ENCODE assay signal across 16 cellular contexts in genomic region chr1:99661780-99662179, GRCh38. TPM values are rescaled to one million over a fixed set of nuclear protein-coding genes. Genes with fewer than 3 reads are reported as not detected.
DNase-seq lines count a peak whose midpoint lies in the region; ATAC-seq and TF ChIP-seq lines count a peak whose summit lies in the region.
"Had no signal": no experiment of that assay in that cellular context is flagged by ENCODE, and none has a peak within 500 bp of the region (broad histone marks: within the 10 kb centered on the region; RNA-seq: fewer than 3 reads in every experiment).

No MANE protein-coding gene starts in this region.

- no peak overlapping the region for H3K14ac ChIP-seq in trophoblast cell (ENCODE audit: low read length)

- no peak overlapping the region for H2AK5ac ChIP-seq in trophoblast cell (ENCODE audit: low read length)

- dilution Hi-C loops in mammary epithelial cell (cut with HindIII; ENCODE audit: low sequenced_read_pairs) = no loop called here

- TF ChIP-seq CTCF in mammary epithelial cell (conservative IDR thresholded peaks at IDR 0.05 in 1 of 2, IDR thresholded peaks at IDR 0.05 in 1 of 2; ENCODE audit: extremely low read depth in 1 of 2, insufficient read depth in 1 of 2, low read depth in 1 of 2, low read length in 2 of 2) = no peak
- no peak for TF ChIP-seq CTCF in stomach (IDR thresholded peaks at IDR 0.05)

- ATAC-seq in right cardiac atrium = peak in 1 of 2 donors; percentile 7
- no peak for ATAC-seq in HG03342 (IDR thresholded peaks at IDR 0.05; ENCODE audit: unreplicated experiment)

- H2BK120ac ChIP-seq in trophoblast cell (ENCODE audit: insufficient read depth, low read length, poor library complexity) = no peak overlapping the region

- no peak overlapping the region for H4K8ac ChIP-seq in trophoblast cell (ENCODE audit: low read depth, low read length)

- H3K79me2 ChIP-seq in mammary epithelial cell (ENCODE audit: insufficient read depth, low read length) (no peaks in the 10 kb centered on the region), trophoblast cell (ENCODE audit: control insufficient read depth, insufficient read depth, low read length, poor library complexity) (no peaks in the 10 kb centered on the region)

- H3K4me2 ChIP-seq in mammary epithelial cell (ENCODE audit: insufficient read depth, low read depth, low read length) = no peak overlapping the region
- no peak overlapping the region for H3K4me2 ChIP-seq in trophoblast cell (ENCODE audit: low read length)

- H3K9me3 ChIP-seq in mammary epithelial cell (replicated peaks; ENCODE audit: insufficient read depth, low read length) = no peaks in the 10 kb centered on the region
- no peaks in the 10 kb centered on the region for H3K9me3 ChIP-seq in right cardiac atrium (ENCODE audit: control insufficient read depth, low read length)
- no peaks in the 10 kb centered on the region for H3K9me3 ChIP-seq in stomach
- H3K9me3 ChIP-seq in trophoblast cell (ENCODE audit: insufficient read depth, low read depth, low read length) = no peaks in the 10 kb centered on the region

- no peaks in the 10 kb centered on the region for H3K79me1 ChIP-seq in trophoblast cell (ENCODE audit: low read length)

- H3K27ac ChIP-seq in mammary epithelial cell (ENCODE audit: insufficient read depth, low read depth, low read length) (peak overlapping the region; percentile 49), right cardiac atrium (ENCODE audit: low read length) (peak overlapping the region; percentile 81), stomach (peak overlapping the region in 4 of 5 donors; percentile 13 to 66 (median 36)), trophoblast cell (ENCODE audit: low read depth, low read length) (no peak overlapping the region)
- H3K27ac ChIP-seq: cardiac muscle cell had no signal

- H3K4me3 ChIP-seq in mammary epithelial cell (replicated peaks in 1 of 3; ENCODE audit: insufficient read depth in 1 of 3, low read depth in 2 of 3, low read length in 3 of 3) = no peak overlapping the region
- peak overlapping the region; percentile 2 for H3K4me3 ChIP-seq in right cardiac atrium (ENCODE audit: low read length)
- no peak overlapping the region for H3K4me3 ChIP-seq in stomach
- no peak overlapping the region for H3K4me3 ChIP-seq in trophoblast cell (ENCODE audit: low read depth, low read length)
- H3K4me3 ChIP-seq: cardiac muscle cell had no signal

- H2BK5ac ChIP-seq in trophoblast cell (ENCODE audit: low read depth, low read length, poor library complexity) = no peak overlapping the region

- WGBS in mammary epithelial cell (ENCODE audit: low coverage, missing lambda C conversion rate) = 51% methylated on average over 3 of the region's 3 CpGs
- WGBS in right cardiac atrium = 42% methylated on average over 3 of the region's 3 CpGs
- 67 to 83% (median 77%) methylated on average over 3 of the region's 3 CpGs for WGBS in stomach, 5 donors
- WGBS in trophoblast cell (ENCODE audit: extremely low coverage, insufficient coverage, insufficient read length) = 100% methylated on average over 1 of the region's 3 CpGs

- H4K91ac ChIP-seq in trophoblast cell (ENCODE audit: low read depth, low read length) = no peak overlapping the region

- H3K36me3 ChIP-seq in mammary epithelial cell (ENCODE audit: insufficient read depth, low read length) = no peaks in the 10 kb centered on the region
- no peaks in the 10 kb centered on the region for H3K36me3 ChIP-seq in stomach
- no peaks in the 10 kb centered on the region for H3K36me3 ChIP-seq in trophoblast cell (ENCODE audit: control insufficient read depth in 1 of 2, insufficient read depth in 2 of 2, low read length in 2 of 2)
- H3K36me3 ChIP-seq: cardiac muscle cell had no signal

- CTCF ChIA-PET in mammary epithelial cell (lab: Charles Lee; ENCODE audit: low non-redundant PET) = no interaction called here

- H3K9ac ChIP-seq in mammary epithelial cell (ENCODE audit: insufficient read depth, low read length) (no peak overlapping the region), trophoblast cell (ENCODE audit: low read length) (no peak overlapping the region)

- H3K27me3 ChIP-seq in mammary epithelial cell (ENCODE audit: insufficient read depth, low read length) (no peaks in the 10 kb centered on the region), right cardiac atrium (ENCODE audit: control insufficient read depth, insufficient read depth) (no peaks in the 10 kb centered on the region), stomach (no peaks in the 10 kb centered on the region), trophoblast cell (ENCODE audit: insufficient read depth, low read length) (no peaks in the 10 kb centered on the region)
- H3K27me3 ChIP-seq: cardiac muscle cell had no signal

- no peaks in the 10 kb centered on the region for H4K20me1 ChIP-seq in mammary epithelial cell (ENCODE audit: insufficient read depth, low read length)

- no peak overlapping the region for H3K23ac ChIP-seq in trophoblast cell (ENCODE audit: low read length)

- DNase-seq in NCI-H460 (ENCODE audit: extremely low read depth, low read depth) (peak; percentile 59), mammary epithelial cell (no peak), right cardiac atrium (no peak), stomach (no peak), trophoblast cell (no peak), cerebellum (ENCODE audit: low spot score) (no peak)
- no peak for DNase-seq in activated CD4-positive, alpha-beta T cell treated with anti-CD3 and anti-CD28 coated beads, Interleukin-2, amount 50 U/mL, for 1 hour
- DNase-seq: activated B cell treated with CpG ODN at 0.5 μM for 24 hours; activated naive CD4-positive, alpha-beta T cell; DND-41; H7; KG1; NCI-H510A treated with DMSO at 0.1 percent for 48 hours; OCI-M1 had no signal

- TF ChIP-seq EP300 in stomach (IDR thresholded peaks at IDR 0.05) = no peak

- H3K18ac ChIP-seq in trophoblast cell (ENCODE audit: low read length) = no peak overlapping the region

- no peak for TF ChIP-seq POLR2A in stomach (IDR thresholded peaks at IDR 0.05)

- H3K4me1 ChIP-seq in mammary epithelial cell (ENCODE audit: insufficient read depth, low read length) (peaks cover 37% of the 10 kb centered on the region), right cardiac atrium (ENCODE audit: control insufficient read depth, insufficient read depth, low read length) (peaks cover 11% of the 10 kb centered on the region), stomach (peaks cover 0 to 11% (median 5%) of the 10 kb centered on the region in 4 donors), trophoblast cell (ENCODE audit: control insufficient read depth in 1 of 2, insufficient read depth in 2 of 2, low read length in 2 of 2) (no peaks in the 10 kb centered on the region)

- intact Hi-C loops in mammary epithelial cell (cut with micrococcal nuclease) (loop anchor here (2.0 kb wide), 1 partner anchor 15 kb away; the partner anchor contains the start of gene PALMD), right cardiac atrium (cut with DNase I) (no loop called here), stomach (cut with DNase I; ENCODE audit: low total_unique reads) (no loop called here)

- no TSS peak for BruUV-seq in mammary epithelial cell (replicated peaks; lab: Mats Ljungman, UMichigan)

- no peak overlapping the region for H2BK12ac ChIP-seq in trophoblast cell (ENCODE audit: low read length)

- peak overlapping the region; percentile 5 for H2AFZ ChIP-seq in mammary epithelial cell (ENCODE audit: low read depth, low read length)
- no peak overlapping the region for H2AFZ ChIP-seq in trophoblast cell (ENCODE audit: insufficient read depth, low read length, poor library complexity)

- no peak overlapping the region for H4K12ac ChIP-seq in trophoblast cell (ENCODE audit: low read depth, low read length)

- in situ Hi-C loops in mammary epithelial cell (cut with MboI; ENCODE audit: low sequenced_read_pairs in 2 of 2) = no loop called here

- no peak overlapping the region for H3K4ac ChIP-seq in trophoblast cell (ENCODE audit: low read depth, low read length)

RNA-seq across cellular contexts. Expression of gene PALMD, which starts 15.9 kb away (rescaled TPM):
- total RNA-seq in NCI-H460 (2014; rRNA removed; shearing (Covaris generic)) = 3.9 and 5.2 TPM in 2 replicates
- polyA plus RNA-seq in NCI-H460 (2014; cell fraction: nucleus; rRNA removed) = 2.4 and 2.9 TPM in 2 replicates
- total RNA-seq in mammary epithelial cell (10 to 100 TPM in 1 of 2 donors, 1 to 10 TPM in 1; 2.7 to 36.7 TPM), right cardiac atrium (10 to 100 TPM; 71.9 to 79.6 (median 75.5) TPM), stomach (10 to 100 TPM in 1 of 5 donors, 1 to 10 TPM in 4; 1.2 to 16.2 (median 4.6) TPM), cerebellum (6.1 TPM)
- polyA plus RNA-seq in mammary epithelial cell (1.7 TPM), right cardiac atrium (74.6 TPM), stomach (10 to 100 TPM in 1 of 3 donors, 1 to 10 TPM in 2; 1.8 to 15.0 (median 2.6) TPM)
- 2.6 TPM for polyA minus RNA-seq in mammary epithelial cell
- 0.35 and 0.42 TPM in 2 replicates for polyA plus RNA-seq in trophoblast cell (2013)
- total RNA-seq: activated B cell treated with CpG ODN at 0.5 μM for 24 hours, H7 had no signal
